ENCODE assay signal across 11 cellular contexts in genomic region chr4:83272900-83273299, GRCh38.
DNase-seq lines count a peak whose midpoint lies in the region; ATAC-seq lines count a peak whose summit lies in the region.
"Had no signal": no experiment of that assay in that cellular context is flagged by ENCODE, and none has a peak within 500 bp of the region (broad histone marks: within the 10 kb centered on the region; RNA-seq: fewer than 3 reads in every experiment).

No MANE protein-coding gene starts in this region.

- ATAC-seq in GM19324 (IDR thresholded peaks at IDR 0.05; ENCODE audit: low FRiP score, unreplicated experiment), result peak; percentile 81
- peak; percentile 83 for ATAC-seq in HG02870 (IDR thresholded peaks at IDR 0.05; ENCODE audit: unreplicated experiment)

- DNase-seq in CD1c-positive myeloid dendritic cell (ENCODE audit: extremely low spot score) (peak; percentile 84), Kasumi-1 (lab: John Stamatoyannopoulos, UW) (peak; percentile 64 to 74), SW 1271 (lab: John Stamatoyannopoulos, UW) (no peak), COR-L47 (lab: John Stamatoyannopoulos, UW) (no peak), iPS-NIHi11 (ENCODE audit: low spot score) (no peak)
- DNase-seq in activated CD4-positive, alpha-beta T cell treated with anti-CD3 and anti-CD28 coated beads for 4 hours, result no peak
- DNase-seq: caudate nucleus; stimulated activated CD4-positive, alpha-beta T cell treated with anti-CD3 and anti-CD28 coated beads, Interleukin-15, amount 100 ng/mL, for 24 hours; tibial artery had no signal

Comparison
In these comparisons a context has a peak if more than half of its experiments do, and no peak if none do; other contexts are left out.
1. DNase-seq: peak in CD1c-positive myeloid dendritic cell (single experiment) and Kasumi-1 (2 of 2); none in activated CD4-positive, alpha-beta T cell treated with anti-CD3 and anti-CD28 coated beads for 4 hours (0 of 2), SW 1271 (0 of 2), COR-L47 (single experiment) and iPS-NIHi11 (single experiment).